30 cellular contexts compared by ENCODE assay signal in the genomic region with DNA sequence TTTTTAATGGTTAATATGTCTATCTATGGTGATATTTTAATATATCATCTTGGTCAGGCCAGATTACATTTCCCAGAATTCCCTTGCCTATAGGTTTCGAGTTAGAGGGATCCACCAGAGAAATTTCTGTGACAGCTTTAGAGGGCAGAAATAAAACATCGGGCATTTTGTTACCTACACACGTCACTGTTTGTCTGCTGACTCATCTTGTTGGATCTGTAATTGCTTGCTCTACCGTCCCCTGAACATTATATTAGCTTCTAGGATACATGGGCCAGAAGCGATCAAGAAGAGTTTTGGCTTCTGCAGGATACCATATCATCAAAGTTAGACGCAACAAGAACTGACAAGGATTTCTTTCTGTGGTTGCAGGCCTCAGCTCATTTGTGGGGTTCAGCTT.
"Had no signal": no experiment of that assay in that cellular context is flagged by ENCODE, and none has a peak within 500 bp of the region (broad histone marks: within the 10 kb centered on the region; RNA-seq: fewer than 3 reads in every experiment).

No MANE protein-coding gene starts in this region.

- ATAC-seq: gastroesophageal sphincter; left colon; naive thymus-derived CD4-positive, alpha-beta T cell; psoas muscle had no signal

- FAIRE-seq: endothelial cell of umbilical vein, keratinocyte, TTC549 had no signal

- H3K4me1 Mint-ChIP-seq: activated naive CD8-positive, alpha-beta T cell treated with anti-CD3 and anti-CD28 coated beads, Interleukin-2, amount 10 ng/mL, durations not matched to agents 7 days and 5 days; mesothelial cell of epicardium; naive thymus-derived CD4-positive, alpha-beta T cell; neural crest cell had no signal

- H3K79me2 ChIP-seq: parathyroid adenoma had no signal

- H3K9me3 Mint-ChIP-seq: activated naive CD8-positive, alpha-beta T cell treated with anti-CD3 and anti-CD28 coated beads, Interleukin-2, amount 10 ng/mL, durations not matched to agents 7 days and 5 days; activated T-helper 1 cell treated with anti-CD3 and anti-CD28 coated beads, Interleukin-12 subunit alpha, Interleukin-12 subunit beta, Interleukin-2, Interleukin-4 antibody, amounts not matched to agents 30 ng/mL and 10 ng/mL and 1 ng/mL, durations not matched to agents 14 hours and 24 hours and 36 hours; mesothelial cell of epicardium; neural crest cell had no signal

- H3K4me1 ChIP-seq: ascending aorta, gastroesophageal sphincter, parathyroid adenoma, psoas muscle, right atrium auricular region, spleen, suprapubic skin, tibial nerve had no signal

- H3K4me3 Mint-ChIP-seq: activated naive CD4-positive, alpha-beta T cell treated with anti-CD3 and anti-CD28 coated beads for 36 hours; activated naive CD8-positive, alpha-beta T cell treated with anti-CD3 and anti-CD28 coated beads, Interleukin-2, amount 10 ng/mL, durations not matched to agents 7 days and 5 days; activated T-helper 1 cell treated with anti-CD3 and anti-CD28 coated beads, Interleukin-12 subunit alpha, Interleukin-12 subunit beta, Interleukin-2, Interleukin-4 antibody, amounts not matched to agents 30 ng/mL and 10 ng/mL and 1 ng/mL, durations not matched to agents 14 hours and 24 hours and 36 hours; mesothelial cell of epicardium; naive thymus-derived CD4-positive, alpha-beta T cell; neural crest cell had no signal

- H3K4me3 ChIP-seq: ascending aorta, gastroesophageal sphincter, psoas muscle, right atrium auricular region, spleen, suprapubic skin, tibial nerve had no signal

- H3K9me3 ChIP-seq: ascending aorta, gastroesophageal sphincter, psoas muscle, right atrium auricular region, spleen, suprapubic skin, tibial nerve had no signal

- DNase-seq: activated CD4-positive, alpha-beta T cell treated with anti-CD3 and anti-CD28 coated beads for 4 hours; activated CD4-positive, alpha-beta T cell treated with anti-CD3 and anti-CD28 coated beads, Interleukin-2, amount 50 U/mL, for 4 hours; activated CD8-positive, alpha-beta memory T cell treated with anti-CD3 and anti-CD28 coated beads, Interleukin-2, amount 50 U/mL, for 4 hours; activated effector memory CD4-positive, alpha-beta T cell treated with anti-CD3 and anti-CD28 coated beads, Interleukin-2, amount 50 U/mL, for 16 hours; activated naive CD4-positive, alpha-beta T cell treated with anti-CD3 and anti-CD28 coated beads for 36 hours; activated naive CD8-positive, alpha-beta T cell treated with anti-CD3 and anti-CD28 coated beads, Interleukin-2, amount 10 ng/mL, durations not matched to agents 7 days and 5 days; activated T-cell treated with anti-CD3 and anti-CD28 coated beads, Interleukin-2, amount 50 U/mL, for 1 hour; brain microvascular endothelial cell; caudate nucleus; hippocampal formation; left colon; naive thymus-derived CD4-positive, alpha-beta T cell; occipital lobe; psoas muscle; spleen; stimulated activated naive CD4-positive, alpha-beta T cell; T-helper 9 cell had no signal

- H2AFZ ChIP-seq: parathyroid adenoma had no signal

- H3K27ac Mint-ChIP-seq: activated naive CD4-positive, alpha-beta T cell treated with anti-CD3 and anti-CD28 coated beads for 36 hours; activated naive CD8-positive, alpha-beta T cell treated with anti-CD3 and anti-CD28 coated beads, Interleukin-2, amount 10 ng/mL, durations not matched to agents 7 days and 5 days; activated T-helper 1 cell treated with anti-CD3 and anti-CD28 coated beads, Interleukin-12 subunit alpha, Interleukin-12 subunit beta, Interleukin-2, Interleukin-4 antibody, amounts not matched to agents 30 ng/mL and 10 ng/mL and 1 ng/mL, durations not matched to agents 14 hours and 24 hours and 36 hours; mesothelial cell of epicardium; naive thymus-derived CD4-positive, alpha-beta T cell had no signal

- H3K27me3 Mint-ChIP-seq: activated naive CD8-positive, alpha-beta T cell treated with anti-CD3 and anti-CD28 coated beads, Interleukin-2, amount 10 ng/mL, durations not matched to agents 7 days and 5 days; naive thymus-derived CD4-positive, alpha-beta T cell had no signal

- H3K36me3 ChIP-seq: ascending aorta, brain microvascular endothelial cell, gastroesophageal sphincter, right atrium auricular region, spleen, suprapubic skin, tibial nerve had no signal

- H3K27ac ChIP-seq: ascending aorta, brain microvascular endothelial cell, gastroesophageal sphincter, parathyroid adenoma, psoas muscle, right atrium auricular region, spleen, suprapubic skin, tibial nerve, VCaP had no signal

- H3K36me3 Mint-ChIP-seq: activated naive CD8-positive, alpha-beta T cell treated with anti-CD3 and anti-CD28 coated beads, Interleukin-2, amount 10 ng/mL, durations not matched to agents 7 days and 5 days; mesothelial cell of epicardium; naive thymus-derived CD4-positive, alpha-beta T cell had no signal

- H3K27me3 ChIP-seq: ascending aorta, brain microvascular endothelial cell, gastroesophageal sphincter, right atrium auricular region, spleen, suprapubic skin, tibial nerve had no signal

- H3K9ac ChIP-seq: parathyroid adenoma had no signal
